1 cellular context compared by ENCODE assay signal in the genomic region with DNA sequence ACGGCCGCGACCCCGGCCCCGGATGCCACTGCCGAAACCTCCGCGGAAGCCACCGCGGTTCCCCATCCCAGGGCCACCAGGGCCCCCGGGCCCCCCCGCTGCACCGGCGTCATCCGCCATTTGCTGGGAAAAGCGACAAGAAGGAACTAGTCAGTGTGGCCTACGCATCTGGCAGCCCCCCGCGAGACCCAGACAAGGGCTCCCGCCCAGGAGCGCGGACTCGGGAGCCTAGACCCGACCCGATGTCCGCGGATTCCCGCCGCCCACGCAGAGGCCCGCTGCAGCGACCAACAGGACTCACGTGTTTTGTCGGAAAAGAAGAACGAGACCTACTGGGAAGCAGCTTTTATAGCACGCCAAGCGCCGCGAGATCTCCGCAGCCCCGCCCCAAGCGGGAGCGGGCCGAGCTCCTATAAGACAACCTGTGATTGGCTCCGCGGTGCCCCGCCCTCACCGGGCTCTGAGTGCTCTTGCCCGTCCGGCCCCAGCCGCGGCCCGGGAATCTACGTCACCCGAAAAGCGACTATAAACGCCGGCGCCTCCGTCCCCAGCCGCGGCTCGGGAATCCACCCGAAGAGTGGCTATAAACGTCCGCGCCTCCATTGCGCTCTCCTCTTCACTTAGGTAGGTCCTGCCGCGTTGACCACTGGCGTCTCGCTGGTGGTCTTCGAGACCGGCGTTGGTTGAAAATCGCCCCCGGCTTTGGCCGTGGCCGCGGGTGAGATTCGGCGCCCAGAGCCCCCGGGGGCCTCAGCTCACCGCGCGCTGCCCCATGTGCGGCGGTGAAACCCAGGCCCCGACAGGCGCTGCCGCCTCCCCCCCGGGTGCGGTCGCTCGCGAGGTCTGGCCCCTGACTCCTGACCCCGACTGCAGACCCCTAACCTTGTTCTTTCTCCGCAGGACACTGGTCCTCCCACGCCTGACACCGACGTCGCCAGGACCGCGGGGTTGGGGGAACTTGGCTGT.
A peak's percentile ranks its signal among the peaks of the same experiment; 100 is the strongest.
TF ChIP-seq lines count a peak whose summit lies in the region.

A gene (minus strand): TSS at position 321 of the 966 bp plus-strand sequence. CDS start 201 bp downstream, at position 120.

TF ChIP-seq in HepG2, 621 proteins besides CTCF, POLR2A, EP300 and RAD21 (continued from another document and continues in another):
- TF ChIP-seq, protein P1, sequence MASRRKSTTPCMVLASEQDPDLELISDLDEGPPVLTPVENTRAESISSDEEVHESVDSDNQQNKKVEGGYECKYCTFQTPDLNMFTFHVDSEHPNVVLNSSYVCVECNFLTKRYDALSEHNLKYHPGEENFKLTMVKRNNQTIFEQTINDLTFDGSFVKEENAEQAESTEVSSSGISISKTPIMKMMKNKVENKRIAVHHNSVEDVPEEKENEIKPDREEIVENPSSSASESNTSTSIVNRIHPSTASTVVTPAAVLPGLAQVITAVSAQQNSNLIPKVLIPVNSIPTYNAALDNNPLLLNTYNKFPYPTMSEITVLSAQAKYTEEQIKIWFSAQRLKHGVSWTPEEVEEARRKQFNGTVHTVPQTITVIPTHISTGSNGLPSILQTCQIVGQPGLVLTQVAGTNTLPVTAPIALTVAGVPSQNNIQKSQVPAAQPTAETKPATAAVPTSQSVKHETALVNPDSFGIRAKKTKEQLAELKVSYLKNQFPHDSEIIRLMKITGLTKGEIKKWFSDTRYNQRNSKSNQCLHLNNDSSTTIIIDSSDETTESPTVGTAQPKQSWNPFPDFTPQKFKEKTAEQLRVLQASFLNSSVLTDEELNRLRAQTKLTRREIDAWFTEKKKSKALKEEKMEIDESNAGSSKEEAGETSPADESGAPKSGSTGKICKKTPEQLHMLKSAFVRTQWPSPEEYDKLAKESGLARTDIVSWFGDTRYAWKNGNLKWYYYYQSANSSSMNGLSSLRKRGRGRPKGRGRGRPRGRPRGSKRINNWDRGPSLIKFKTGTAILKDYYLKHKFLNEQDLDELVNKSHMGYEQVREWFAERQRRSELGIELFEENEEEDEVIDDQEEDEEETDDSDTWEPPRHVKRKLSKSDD (CRISPR knock-in tag; IDR thresholded peaks at IDR 0.05; ENCODE audit: low read depth), result no peak; the same call in 1 of the 2 replicates
- TF ChIP-seq, protein P2, sequence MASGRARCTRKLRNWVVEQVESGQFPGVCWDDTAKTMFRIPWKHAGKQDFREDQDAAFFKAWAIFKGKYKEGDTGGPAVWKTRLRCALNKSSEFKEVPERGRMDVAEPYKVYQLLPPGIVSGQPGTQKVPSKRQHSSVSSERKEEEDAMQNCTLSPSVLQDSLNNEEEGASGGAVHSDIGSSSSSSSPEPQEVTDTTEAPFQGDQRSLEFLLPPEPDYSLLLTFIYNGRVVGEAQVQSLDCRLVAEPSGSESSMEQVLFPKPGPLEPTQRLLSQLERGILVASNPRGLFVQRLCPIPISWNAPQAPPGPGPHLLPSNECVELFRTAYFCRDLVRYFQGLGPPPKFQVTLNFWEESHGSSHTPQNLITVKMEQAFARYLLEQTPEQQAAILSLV (CRISPR knock-in tag; IDR thresholded peaks at IDR 0.05; ENCODE audit: borderline replicate concordance), result no peak; the same call in 1 of the 2 replicates
- TF ChIP-seq ZNF496 (CRISPR knock-in tag; IDR thresholded peaks at IDR 0.05; ENCODE audit: insufficient replicate concordance), result no peak
- no peak for TF ChIP-seq IKZF1 (IDR thresholded peaks at IDR 0.05)
- no peak for TF ChIP-seq GLI4 (CRISPR knock-in tag; IDR thresholded peaks at IDR 0.05; ENCODE audit: borderline replicate concordance)
- TF ChIP-seq ZNF879 (CRISPR knock-in tag; IDR thresholded peaks at IDR 0.05), result no peak
- TF ChIP-seq, protein P3, sequence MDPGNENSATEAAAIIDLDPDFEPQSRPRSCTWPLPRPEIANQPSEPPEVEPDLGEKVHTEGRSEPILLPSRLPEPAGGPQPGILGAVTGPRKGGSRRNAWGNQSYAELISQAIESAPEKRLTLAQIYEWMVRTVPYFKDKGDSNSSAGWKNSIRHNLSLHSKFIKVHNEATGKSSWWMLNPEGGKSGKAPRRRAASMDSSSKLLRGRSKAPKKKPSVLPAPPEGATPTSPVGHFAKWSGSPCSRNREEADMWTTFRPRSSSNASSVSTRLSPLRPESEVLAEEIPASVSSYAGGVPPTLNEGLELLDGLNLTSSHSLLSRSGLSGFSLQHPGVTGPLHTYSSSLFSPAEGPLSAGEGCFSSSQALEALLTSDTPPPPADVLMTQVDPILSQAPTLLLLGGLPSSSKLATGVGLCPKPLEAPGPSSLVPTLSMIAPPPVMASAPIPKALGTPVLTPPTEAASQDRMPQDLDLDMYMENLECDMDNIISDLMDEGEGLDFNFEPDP (CRISPR knock-in tag; conservative IDR thresholded peaks at IDR 0.05), result no peak
- no peak for TF ChIP-seq FOXM1 (CRISPR knock-in tag; IDR thresholded peaks at IDR 0.05)
- TF ChIP-seq SETDB1 (CRISPR knock-in tag; IDR thresholded peaks at IDR 0.05; ENCODE audit: borderline replicate concordance), result no peak
- TF ChIP-seq GZF1 (CRISPR knock-in tag; IDR thresholded peaks at IDR 0.05), result peak; percentile 60; the same call in 1 of the 2 replicates
- TF ChIP-seq ZNF570 (CRISPR knock-in tag; IDR thresholded peaks at IDR 0.05; ENCODE audit: borderline replicate concordance), result no peak
- TF ChIP-seq ZSCAN9 (CRISPR knock-in tag; IDR thresholded peaks at IDR 0.05; ENCODE audit: borderline replicate concordance), result no peak
- TF ChIP-seq, protein P4, sequence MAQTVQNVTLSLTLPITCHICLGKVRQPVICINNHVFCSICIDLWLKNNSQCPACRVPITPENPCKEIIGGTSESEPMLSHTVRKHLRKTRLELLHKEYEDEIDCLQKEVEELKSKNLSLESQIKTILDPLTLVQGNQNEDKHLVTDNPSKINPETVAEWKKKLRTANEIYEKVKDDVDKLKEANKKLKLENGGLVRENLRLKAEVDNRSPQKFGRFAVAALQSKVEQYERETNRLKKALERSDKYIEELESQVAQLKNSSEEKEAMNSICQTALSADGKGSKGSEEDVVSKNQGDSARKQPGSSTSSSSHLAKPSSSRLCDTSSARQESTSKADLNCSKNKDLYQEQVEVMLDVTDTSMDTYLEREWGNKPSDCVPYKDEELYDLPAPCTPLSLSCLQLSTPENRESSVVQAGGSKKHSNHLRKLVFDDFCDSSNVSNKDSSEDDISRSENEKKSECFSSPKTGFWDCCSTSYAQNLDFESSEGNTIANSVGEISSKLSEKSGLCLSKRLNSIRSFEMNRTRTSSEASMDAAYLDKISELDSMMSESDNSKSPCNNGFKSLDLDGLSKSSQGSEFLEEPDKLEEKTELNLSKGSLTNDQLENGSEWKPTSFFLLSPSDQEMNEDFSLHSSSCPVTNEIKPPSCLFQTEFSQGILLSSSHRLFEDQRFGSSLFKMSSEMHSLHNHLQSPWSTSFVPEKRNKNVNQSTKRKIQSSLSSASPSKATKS (CRISPR knock-in tag; IDR thresholded peaks at IDR 0.05), result no peak
- TF ChIP-seq ZNF572 (CRISPR knock-in tag; IDR thresholded peaks at IDR 0.05), result no peak
- TF ChIP-seq, protein P5, sequence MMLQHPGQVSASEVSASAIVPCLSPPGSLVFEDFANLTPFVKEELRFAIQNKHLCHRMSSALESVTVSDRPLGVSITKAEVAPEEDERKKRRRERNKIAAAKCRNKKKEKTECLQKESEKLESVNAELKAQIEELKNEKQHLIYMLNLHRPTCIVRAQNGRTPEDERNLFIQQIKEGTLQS (CRISPR knock-in tag; IDR thresholded peaks at IDR 0.05), result no peak
- TF ChIP-seq, protein P6, sequence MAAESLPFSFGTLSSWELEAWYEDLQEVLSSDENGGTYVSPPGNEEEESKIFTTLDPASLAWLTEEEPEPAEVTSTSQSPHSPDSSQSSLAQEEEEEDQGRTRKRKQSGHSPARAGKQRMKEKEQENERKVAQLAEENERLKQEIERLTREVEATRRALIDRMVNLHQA (CRISPR knock-in tag; IDR thresholded peaks at IDR 0.05), result no peak
- TF ChIP-seq GTF3A (CRISPR knock-in tag; conservative IDR thresholded peaks at IDR 0.05), result no peak
- no peak for TF ChIP-seq ZBTB1 (CRISPR knock-in tag; IDR thresholded peaks at IDR 0.05; ENCODE audit: borderline replicate concordance)
- TF ChIP-seq, protein P7, sequence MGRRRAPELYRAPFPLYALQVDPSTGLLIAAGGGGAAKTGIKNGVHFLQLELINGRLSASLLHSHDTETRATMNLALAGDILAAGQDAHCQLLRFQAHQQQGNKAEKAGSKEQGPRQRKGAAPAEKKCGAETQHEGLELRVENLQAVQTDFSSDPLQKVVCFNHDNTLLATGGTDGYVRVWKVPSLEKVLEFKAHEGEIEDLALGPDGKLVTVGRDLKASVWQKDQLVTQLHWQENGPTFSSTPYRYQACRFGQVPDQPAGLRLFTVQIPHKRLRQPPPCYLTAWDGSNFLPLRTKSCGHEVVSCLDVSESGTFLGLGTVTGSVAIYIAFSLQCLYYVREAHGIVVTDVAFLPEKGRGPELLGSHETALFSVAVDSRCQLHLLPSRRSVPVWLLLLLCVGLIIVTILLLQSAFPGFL (CRISPR knock-in tag; IDR thresholded peaks at IDR 0.05), result no peak
- no peak for TF ChIP-seq DNMT1 (CRISPR knock-in tag; IDR thresholded peaks at IDR 0.05)
- TF ChIP-seq, protein P8, sequence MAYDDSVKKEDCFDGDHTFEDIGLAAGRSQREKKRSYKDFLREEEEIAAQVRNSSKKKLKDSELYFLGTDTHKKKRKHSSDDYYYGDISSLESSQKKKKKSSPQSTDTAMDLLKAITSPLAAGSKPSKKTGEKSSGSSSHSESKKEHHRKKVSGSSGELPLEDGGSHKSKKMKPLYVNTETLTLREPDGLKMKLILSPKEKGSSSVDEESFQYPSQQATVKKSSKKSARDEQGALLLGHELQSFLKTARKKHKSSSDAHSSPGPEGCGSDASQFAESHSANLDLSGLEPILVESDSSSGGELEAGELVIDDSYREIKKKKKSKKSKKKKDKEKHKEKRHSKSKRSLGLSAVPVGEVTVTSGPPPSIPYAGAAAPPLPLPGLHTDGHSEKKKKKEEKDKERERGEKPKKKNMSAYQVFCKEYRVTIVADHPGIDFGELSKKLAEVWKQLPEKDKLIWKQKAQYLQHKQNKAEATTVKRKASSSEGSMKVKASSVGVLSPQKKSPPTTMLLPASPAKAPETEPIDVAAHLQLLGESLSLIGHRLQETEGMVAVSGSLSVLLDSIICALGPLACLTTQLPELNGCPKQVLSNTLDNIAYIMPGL (CRISPR knock-in tag; IDR thresholded peaks at IDR 0.05; ENCODE audit: borderline replicate concordance in 1 of 2, low read depth in 1 of 2), result peak; percentile 51 to 75; a peak in 3 of 4 replicates
- TF ChIP-seq, protein P9, sequence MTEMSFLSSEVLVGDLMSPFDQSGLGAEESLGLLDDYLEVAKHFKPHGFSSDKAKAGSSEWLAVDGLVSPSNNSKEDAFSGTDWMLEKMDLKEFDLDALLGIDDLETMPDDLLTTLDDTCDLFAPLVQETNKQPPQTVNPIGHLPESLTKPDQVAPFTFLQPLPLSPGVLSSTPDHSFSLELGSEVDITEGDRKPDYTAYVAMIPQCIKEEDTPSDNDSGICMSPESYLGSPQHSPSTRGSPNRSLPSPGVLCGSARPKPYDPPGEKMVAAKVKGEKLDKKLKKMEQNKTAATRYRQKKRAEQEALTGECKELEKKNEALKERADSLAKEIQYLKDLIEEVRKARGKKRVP (CRISPR knock-in tag; IDR thresholded peaks at IDR 0.05), result no peak
- TF ChIP-seq ZC3H13 (CRISPR knock-in tag; IDR thresholded peaks at IDR 0.05), result peak; percentile 74
- TF ChIP-seq ZFP36 (IDR thresholded peaks at IDR 0.05; ENCODE audit: borderline replicate concordance, low read depth, low read length, partially characterized antibody), result no peak
- TF ChIP-seq, protein P10, sequence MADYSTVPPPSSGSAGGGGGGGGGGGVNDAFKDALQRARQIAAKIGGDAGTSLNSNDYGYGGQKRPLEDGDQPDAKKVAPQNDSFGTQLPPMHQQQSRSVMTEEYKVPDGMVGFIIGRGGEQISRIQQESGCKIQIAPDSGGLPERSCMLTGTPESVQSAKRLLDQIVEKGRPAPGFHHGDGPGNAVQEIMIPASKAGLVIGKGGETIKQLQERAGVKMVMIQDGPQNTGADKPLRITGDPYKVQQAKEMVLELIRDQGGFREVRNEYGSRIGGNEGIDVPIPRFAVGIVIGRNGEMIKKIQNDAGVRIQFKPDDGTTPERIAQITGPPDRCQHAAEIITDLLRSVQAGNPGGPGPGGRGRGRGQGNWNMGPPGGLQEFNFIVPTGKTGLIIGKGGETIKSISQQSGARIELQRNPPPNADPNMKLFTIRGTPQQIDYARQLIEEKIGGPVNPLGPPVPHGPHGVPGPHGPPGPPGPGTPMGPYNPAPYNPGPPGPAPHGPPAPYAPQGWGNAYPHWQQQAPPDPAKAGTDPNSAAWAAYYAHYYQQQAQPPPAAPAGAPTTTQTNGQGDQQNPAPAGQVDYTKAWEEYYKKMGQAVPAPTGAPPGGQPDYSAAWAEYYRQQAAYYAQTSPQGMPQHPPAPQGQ (CRISPR knock-in tag; IDR thresholded peaks at IDR 0.05; ENCODE audit: borderline replicate concordance), result no peak
- no peak for TF ChIP-seq RFX1 (IDR thresholded peaks at IDR 0.05)
- no peak for TF ChIP-seq ZNF253 (CRISPR knock-in tag; IDR thresholded peaks at IDR 0.05; ENCODE audit: borderline replicate concordance)
- TF ChIP-seq, protein P11, sequence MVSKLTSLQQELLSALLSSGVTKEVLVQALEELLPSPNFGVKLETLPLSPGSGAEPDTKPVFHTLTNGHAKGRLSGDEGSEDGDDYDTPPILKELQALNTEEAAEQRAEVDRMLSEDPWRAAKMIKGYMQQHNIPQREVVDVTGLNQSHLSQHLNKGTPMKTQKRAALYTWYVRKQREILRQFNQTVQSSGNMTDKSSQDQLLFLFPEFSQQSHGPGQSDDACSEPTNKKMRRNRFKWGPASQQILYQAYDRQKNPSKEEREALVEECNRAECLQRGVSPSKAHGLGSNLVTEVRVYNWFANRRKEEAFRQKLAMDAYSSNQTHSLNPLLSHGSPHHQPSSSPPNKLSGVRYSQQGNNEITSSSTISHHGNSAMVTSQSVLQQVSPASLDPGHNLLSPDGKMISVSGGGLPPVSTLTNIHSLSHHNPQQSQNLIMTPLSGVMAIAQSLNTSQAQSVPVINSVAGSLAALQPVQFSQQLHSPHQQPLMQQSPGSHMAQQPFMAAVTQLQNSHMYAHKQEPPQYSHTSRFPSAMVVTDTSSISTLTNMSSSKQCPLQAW (CRISPR knock-in tag; IDR thresholded peaks at IDR 0.05), result peak; percentile 69
- TF ChIP-seq PPARG (CRISPR knock-in tag; conservative IDR thresholded peaks at IDR 0.05), result 0 out of 2 replicates have a peak, but pooled peaks have one; percentile 17
- no peak for TF ChIP-seq ZBTB8A (CRISPR knock-in tag; IDR thresholded peaks at IDR 0.05; ENCODE audit: borderline replicate concordance, low read depth)
- TF ChIP-seq TARDBP (CRISPR knock-in tag; IDR thresholded peaks at IDR 0.05), result no peak
- no peak for TF ChIP-seq HMGA1 (CRISPR knock-in tag; conservative IDR thresholded peaks at IDR 0.05)
- TF ChIP-seq CEBPG (CRISPR knock-in tag; IDR thresholded peaks at IDR 0.05), result no peak
- TF ChIP-seq, protein P12, sequence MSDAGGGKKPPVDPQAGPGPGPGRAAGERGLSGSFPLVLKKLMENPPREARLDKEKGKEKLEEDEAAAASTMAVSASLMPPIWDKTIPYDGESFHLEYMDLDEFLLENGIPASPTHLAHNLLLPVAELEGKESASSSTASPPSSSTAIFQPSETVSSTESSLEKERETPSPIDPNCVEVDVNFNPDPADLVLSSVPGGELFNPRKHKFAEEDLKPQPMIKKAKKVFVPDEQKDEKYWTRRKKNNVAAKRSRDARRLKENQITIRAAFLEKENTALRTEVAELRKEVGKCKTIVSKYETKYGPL (CRISPR knock-in tag; IDR thresholded peaks at IDR 0.05), result 0 out of 2 replicates have a peak, but pooled peaks have one; percentile 54
- TF ChIP-seq ZNF703 (CRISPR knock-in tag; IDR thresholded peaks at IDR 0.05; ENCODE audit: borderline replicate concordance), result 0 out of 2 replicates have a peak, but pooled peaks have one; percentile 68
- no peak for TF ChIP-seq KLF9 (CRISPR knock-in tag; IDR thresholded peaks at IDR 0.05; ENCODE audit: low read depth)
